In the genomic region with DNA sequence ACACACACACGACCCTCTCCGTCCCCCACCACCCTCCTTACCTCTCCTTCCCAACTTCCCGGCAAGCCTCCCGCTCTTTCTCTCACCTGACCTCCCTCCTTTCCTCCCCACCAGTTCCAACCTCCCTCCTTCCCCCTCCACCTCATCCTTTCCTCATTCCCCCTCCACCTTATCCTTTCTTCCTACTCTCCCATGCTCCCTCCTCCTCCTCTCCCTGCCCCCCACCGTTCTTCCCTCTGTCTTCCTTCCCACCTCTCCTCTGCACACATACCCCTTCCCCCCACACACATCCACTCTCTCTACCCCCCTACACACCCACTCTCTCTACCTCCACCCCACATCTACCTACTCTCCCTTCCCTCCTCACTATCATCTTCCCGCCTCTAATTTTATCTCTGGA, we compare ENCODE assay signal across 3 cellular contexts.
TF ChIP-seq lines count a peak whose summit lies in the region.

No MANE protein-coding gene starts in this region.

TF ChIP-seq in GM23338, 12 proteins besides CTCF, POLR2A, EP300 and RAD21 (continues in another document):
- TF ChIP-seq STAT1 (IDR thresholded peaks at IDR 0.05; ENCODE audit: unreplicated experiment): no peak
- TF ChIP-seq ZNF114 (CRISPR knock-in tag; IDR thresholded peaks at IDR 0.05): no peak
- no peak for TF ChIP-seq CREB1 (CRISPR knock-in tag; IDR thresholded peaks at IDR 0.05; ENCODE audit: low read depth)
- TF ChIP-seq POLR2AphosphoS5 (IDR thresholded peaks at IDR 0.05; ENCODE audit: low read depth): no peak
- TF ChIP-seq ZNF462 (CRISPR knock-in tag; IDR thresholded peaks at IDR 0.05): no peak

TF ChIP-seq in HEK293, 187 proteins besides CTCF, POLR2A, EP300 and RAD21:
- TF ChIP-seq SP3 (tag by site-specific recombination; IDR thresholded peaks at IDR 0.05): no peak
- no peak for TF ChIP-seq WT1 (tag by site-specific recombination; IDR thresholded peaks at IDR 0.05)
- TF ChIP-seq EGR2 (tag by site-specific recombination; IDR thresholded peaks at IDR 0.05; ENCODE audit: low read depth): peak; percentile 96
- peak; percentile 65 for TF ChIP-seq ZNF398 (tag by site-specific recombination; IDR thresholded peaks at IDR 0.05)
- TF ChIP-seq ZFHX2 (tag by site-specific recombination; conservative IDR thresholded peaks at IDR 0.05): peak; percentile 80
- no peak for TF ChIP-seq ZNF404 (tag by site-specific recombination; IDR thresholded peaks at IDR 0.05)
TF ChIP-seq in HEK293: peak in this region for 3.

TF ChIP-seq in H1, 55 proteins besides CTCF, POLR2A, EP300 and RAD21:
- TF ChIP-seq CEBPB (IDR thresholded peaks at IDR 0.05; ENCODE audit: low read depth, low read length) (no peak), ATF2 (IDR thresholded peaks at IDR 0.05; ENCODE audit: low read length) (no peak), MAFK (IDR thresholded peaks at IDR 0.05; ENCODE audit: low read depth, low read length) (no peak), KDM1A (IDR thresholded peaks at IDR 0.05; ENCODE audit: borderline replicate concordance, low read length) (no peak), POU5F1 (IDR thresholded peaks at IDR 0.05; ENCODE audit: low read depth, low read length) (no peak), SP1 (IDR thresholded peaks at IDR 0.05; ENCODE audit: low read depth, low read length) (no peak), SRF (IDR thresholded peaks at IDR 0.05; ENCODE audit: low read depth, low read length) (no peak)
